ENCODE assay signal across 1 cellular context in genomic region chr12:121110211-121110940, GRCh38.
A peak's percentile ranks its signal among the peaks of the same experiment; 100 is the strongest.
TF ChIP-seq lines count a peak whose summit lies in the region.

No MANE protein-coding gene starts in this region.

TF ChIP-seq in HepG2, 621 proteins besides CTCF, POLR2A, EP300 and RAD21 (continued from another document and continues in another):
- TF ChIP-seq NFAT5 (CRISPR knock-in tag; IDR thresholded peaks at IDR 0.05) = no peak
- TF ChIP-seq POLR2AphosphoS5 (IDR thresholded peaks at IDR 0.05; ENCODE audit: low read depth, low read length) = no peak
- TF ChIP-seq XRCC5 (optimal IDR thresholded peaks at IDR 0.05; ENCODE audit: low read length) = peak; percentile 26
- TF ChIP-seq GATAD2A (CRISPR knock-in tag; IDR thresholded peaks at IDR 0.05) = peak; percentile 36; the same call in 1 of the 2 replicates
- TF ChIP-seq AHDC1 (CRISPR knock-in tag; IDR thresholded peaks at IDR 0.05; ENCODE audit: borderline replicate concordance) = no peak
- TF ChIP-seq HDAC2 (CRISPR knock-in tag; IDR thresholded peaks at IDR 0.05) = peak; percentile 34; the same call in 1 of the 2 replicates
- TF ChIP-seq MXI1 (IDR thresholded peaks at IDR 0.05; ENCODE audit: borderline replicate concordance, low read depth, low read length) = no peak; the same call in 2 of the 3 replicates
- 0 out of 2 replicates have a peak, but pooled peaks have one; percentile 13 for TF ChIP-seq SOX5 (CRISPR knock-in tag; IDR thresholded peaks at IDR 0.05; ENCODE audit: borderline replicate concordance)
- TF ChIP-seq MIER2 (CRISPR knock-in tag; IDR thresholded peaks at IDR 0.05) = peak; percentile 47; the same call in 1 of the 2 replicates
- TF ChIP-seq ARNTL (CRISPR knock-in tag; IDR thresholded peaks at IDR 0.05) = no peak
- no peak for TF ChIP-seq ZNF138 (CRISPR knock-in tag; IDR thresholded peaks at IDR 0.05; ENCODE audit: low read depth)
- no peak for TF ChIP-seq ZZZ3 (CRISPR knock-in tag; IDR thresholded peaks at IDR 0.05; ENCODE audit: borderline replicate concordance)
- TF ChIP-seq CEBPG (CRISPR knock-in tag; IDR thresholded peaks at IDR 0.05) = peak; percentile 32; the same call in 1 of the 2 replicates
- no peak for TF ChIP-seq NR2F6 (IDR thresholded peaks at IDR 0.05)
- peak; percentile 19; the same call in 1 of the 2 replicates for TF ChIP-seq NR2F6 (CRISPR knock-in tag; IDR thresholded peaks at IDR 0.05)
- TF ChIP-seq SETDB1 (CRISPR knock-in tag; IDR thresholded peaks at IDR 0.05; ENCODE audit: borderline replicate concordance) = no peak
- TF ChIP-seq FOXP4 (CRISPR knock-in tag; IDR thresholded peaks at IDR 0.05) = no peak
- no peak for TF ChIP-seq HOXA9 (CRISPR knock-in tag; IDR thresholded peaks at IDR 0.05; ENCODE audit: borderline replicate concordance)
- TF ChIP-seq CEBPB (IDR thresholded peaks at IDR 0.05; ENCODE audit: borderline replicate concordance, low read depth, low read length) = no peak; the same call in 1 of the 2 replicates
- peak; percentile 56 for TF ChIP-seq TEAD3 (CRISPR knock-in tag; optimal IDR thresholded peaks at IDR 0.05; ENCODE audit: borderline replicate concordance)
- TF ChIP-seq ZNF451 (CRISPR knock-in tag; IDR thresholded peaks at IDR 0.05) = no peak
- TF ChIP-seq SMC3 (IDR thresholded peaks at IDR 0.05; ENCODE audit: low read length) = peak; percentile 92
- TF ChIP-seq IKZF4 (CRISPR knock-in tag; IDR thresholded peaks at IDR 0.05; ENCODE audit: borderline replicate concordance, low read depth, not compliant biosample characterization) = no peak
- TF ChIP-seq GLI4 (CRISPR knock-in tag; IDR thresholded peaks at IDR 0.05; ENCODE audit: borderline replicate concordance) = no peak
- no peak for TF ChIP-seq ZKSCAN1 (IDR thresholded peaks at IDR 0.05; ENCODE audit: low read length)
- no peak for TF ChIP-seq CERS6 (CRISPR knock-in tag; IDR thresholded peaks at IDR 0.05)
- TF ChIP-seq ZNF687 (CRISPR knock-in tag; IDR thresholded peaks at IDR 0.05) = no peak
- no peak for TF ChIP-seq ZNF33B (CRISPR knock-in tag; IDR thresholded peaks at IDR 0.05)
- TF ChIP-seq ISL2 (CRISPR knock-in tag; IDR thresholded peaks at IDR 0.05) = no peak
- no peak for TF ChIP-seq ELK4 (CRISPR knock-in tag; IDR thresholded peaks at IDR 0.05; ENCODE audit: borderline replicate concordance)
- no peak for TF ChIP-seq ZNF766 (CRISPR knock-in tag; IDR thresholded peaks at IDR 0.05; ENCODE audit: borderline replicate concordance)
- TF ChIP-seq GATAD1 (CRISPR knock-in tag; IDR thresholded peaks at IDR 0.05) = no peak
- no peak for TF ChIP-seq ZNF652 (CRISPR knock-in tag; IDR thresholded peaks at IDR 0.05; ENCODE audit: borderline replicate concordance, low read depth)
- no peak for TF ChIP-seq ATM (IDR thresholded peaks at IDR 0.05; ENCODE audit: borderline replicate concordance)
- TF ChIP-seq ZNF703 (CRISPR knock-in tag; IDR thresholded peaks at IDR 0.05; ENCODE audit: borderline replicate concordance) = no peak
- peak; percentile 81 for TF ChIP-seq MIXL1 (CRISPR knock-in tag; IDR thresholded peaks at IDR 0.05)
- no peak for TF ChIP-seq CSRNP2 (CRISPR knock-in tag; conservative IDR thresholded peaks at IDR 0.05; ENCODE audit: low read depth)
- no peak for TF ChIP-seq NR2C2 (CRISPR knock-in tag; IDR thresholded peaks at IDR 0.05; ENCODE audit: borderline replicate concordance)
- TF ChIP-seq IKZF1 (IDR thresholded peaks at IDR 0.05) = no peak
